ENCODE assay signal across 9 cellular contexts in the genomic region with DNA sequence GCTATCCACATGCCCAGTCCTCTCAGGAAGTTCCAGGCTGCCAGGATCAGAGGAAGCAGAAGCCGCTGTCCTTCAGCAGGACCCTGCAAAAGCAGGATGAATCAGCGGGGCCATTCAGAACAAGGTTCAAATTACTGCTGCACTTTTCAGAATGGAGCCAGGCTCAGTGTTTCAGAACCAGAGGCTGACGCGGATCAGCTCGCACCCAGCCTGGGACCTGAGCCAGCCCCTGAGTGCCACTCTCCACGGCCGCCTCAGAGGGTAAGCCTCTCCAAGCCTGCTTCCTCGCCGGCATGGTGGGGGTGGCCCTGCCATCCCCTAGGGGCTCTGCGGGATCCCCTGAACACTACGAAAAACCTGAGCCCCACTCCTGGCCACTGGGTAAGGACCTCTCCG. TPM values are rescaled to one million over a fixed set of nuclear protein-coding genes. Genes with fewer than 3 reads are reported as not detected.
DNase-seq lines count a peak whose midpoint lies in the region; ATAC-seq lines count a peak whose summit lies in the region.
"Had no signal": no experiment of that assay in that cellular context is flagged by ENCODE, and none has a peak within 500 bp of the region (broad histone marks: within the 10 kb centered on the region; RNA-seq: fewer than 3 reads in every experiment).

No MANE protein-coding gene starts in this region.

- peak overlapping the region; percentile 83 for H3K4me3 Mint-ChIP-seq in activated naive CD4-positive, alpha-beta T cell treated with anti-CD3 and anti-CD28 coated beads, Interleukin-2, amount 50 U/mL, for 24 hours
- H3K4me3 Mint-ChIP-seq in activated naive CD4-positive, alpha-beta T cell treated with anti-CD3 and anti-CD28 coated beads for 36 hours: no peak overlapping the region
- H3K4me3 Mint-ChIP-seq: B cell had no signal

- no peaks in the 10 kb centered on the region for H3K9me3 Mint-ChIP-seq in activated naive CD4-positive, alpha-beta T cell treated with anti-CD3 and anti-CD28 coated beads, Interleukin-2, amount 50 U/mL, for 24 hours
- H3K9me3 Mint-ChIP-seq in activated naive CD4-positive, alpha-beta T cell treated with anti-CD3 and anti-CD28 coated beads for 36 hours: peaks cover 3% of the 10 kb centered on the region

- no peak for ATAC-seq in esophagus mucosa
- no peak for ATAC-seq in GM18907 (IDR thresholded peaks at IDR 0.05; ENCODE audit: unreplicated experiment)
- no peak for ATAC-seq in GM18861 (IDR thresholded peaks at IDR 0.05; ENCODE audit: unreplicated experiment)

- peaks cover 5% of the 10 kb centered on the region for H3K36me3 Mint-ChIP-seq in activated naive CD4-positive, alpha-beta T cell treated with anti-CD3 and anti-CD28 coated beads, Interleukin-2, amount 50 U/mL, for 24 hours
- peaks cover 17% of the 10 kb centered on the region for H3K36me3 Mint-ChIP-seq in activated naive CD4-positive, alpha-beta T cell treated with anti-CD3 and anti-CD28 coated beads for 36 hours (ENCODE audit: low read depth)

- no peaks in the 10 kb centered on the region for H3K27me3 Mint-ChIP-seq in activated naive CD4-positive, alpha-beta T cell treated with anti-CD3 and anti-CD28 coated beads, Interleukin-2, amount 50 U/mL, for 24 hours
- no peaks in the 10 kb centered on the region for H3K27me3 Mint-ChIP-seq in activated naive CD4-positive, alpha-beta T cell treated with anti-CD3 and anti-CD28 coated beads for 36 hours (ENCODE audit: low read depth)
- H3K27me3 Mint-ChIP-seq: B cell had no signal

- no peak for DNase-seq in activated naive CD4-positive, alpha-beta T cell treated with anti-CD3 and anti-CD28 coated beads for 36 hours
- DNase-seq in dermis microvascular lymphatic vessel endothelial cell (ENCODE audit: low read depth in 2 of 2): peak; percentile 56 to 85
- peak; percentile 77 for DNase-seq in mesenteric fat pad (ENCODE audit: low spot score)
- no peak for DNase-seq in NCI-H2227 (lab: John Stamatoyannopoulos, UW; ENCODE audit: unreplicated experiment)

- H3K27ac Mint-ChIP-seq in activated naive CD4-positive, alpha-beta T cell treated with anti-CD3 and anti-CD28 coated beads, Interleukin-2, amount 50 U/mL, for 24 hours: peak overlapping the region; percentile 98
- no peak overlapping the region for H3K27ac Mint-ChIP-seq in activated naive CD4-positive, alpha-beta T cell treated with anti-CD3 and anti-CD28 coated beads for 36 hours

- peaks cover 75% of the 10 kb centered on the region for H3K4me1 Mint-ChIP-seq in activated naive CD4-positive, alpha-beta T cell treated with anti-CD3 and anti-CD28 coated beads, Interleukin-2, amount 50 U/mL, for 24 hours
- peaks cover 76% of the 10 kb centered on the region for H3K4me1 Mint-ChIP-seq in activated naive CD4-positive, alpha-beta T cell treated with anti-CD3 and anti-CD28 coated beads for 36 hours (ENCODE audit: low read depth)

- intact Hi-C loops in activated naive CD4-positive, alpha-beta T cell treated with anti-CD3 and anti-CD28 coated beads for 36 hours (cut with micrococcal nuclease): no loop called here

- CTCF ChIA-PET in activated naive CD4-positive, alpha-beta T cell treated with anti-CD3 and anti-CD28 coated beads for 36 hours (lab: Charles Lee): no interaction called here

RNA-seq across cellular contexts. Expression of a gene that starts 24.7 kb away (rescaled TPM):
- 10 to 100 TPM; 48.3 to 48.8 TPM for total RNA-seq in activated naive CD4-positive, alpha-beta T cell treated with anti-CD3 and anti-CD28 coated beads for 36 hours
- 30.7 and 33.9 TPM in 2 replicates for total RNA-seq in dermis microvascular lymphatic vessel endothelial cell
- total RNA-seq in mesenteric fat pad: 102 TPM
- total RNA-seq in esophagus mucosa: 1.6 TPM

Comparison
In these comparisons a context has a peak if more than half of its experiments do, and no peak if none do; other contexts are left out.
1. DNase-seq: peak in dermis microvascular lymphatic vessel endothelial cell (2 of 2) and mesenteric fat pad (single experiment); none in activated naive CD4-positive, alpha-beta T cell treated with anti-CD3 and anti-CD28 coated beads for 36 hours (single experiment) and NCI-H2227 (single experiment).
2. RNA of a gene that starts 24.7 kb away (total RNA-seq): 102 TPM in mesenteric fat pad (single experiment), 48.3 to 48.8 TPM in activated naive CD4-positive, alpha-beta T cell treated with anti-CD3 and anti-CD28 coated beads for 36 hours and 30.7 to 33.9 TPM in dermis microvascular lymphatic vessel endothelial cell; 1.6 TPM in esophagus mucosa (single experiment); every median in the first group is over 10 times any median in the second.